Comparison of ENCODE assay signal across 17 cellular contexts in the genomic region with DNA sequence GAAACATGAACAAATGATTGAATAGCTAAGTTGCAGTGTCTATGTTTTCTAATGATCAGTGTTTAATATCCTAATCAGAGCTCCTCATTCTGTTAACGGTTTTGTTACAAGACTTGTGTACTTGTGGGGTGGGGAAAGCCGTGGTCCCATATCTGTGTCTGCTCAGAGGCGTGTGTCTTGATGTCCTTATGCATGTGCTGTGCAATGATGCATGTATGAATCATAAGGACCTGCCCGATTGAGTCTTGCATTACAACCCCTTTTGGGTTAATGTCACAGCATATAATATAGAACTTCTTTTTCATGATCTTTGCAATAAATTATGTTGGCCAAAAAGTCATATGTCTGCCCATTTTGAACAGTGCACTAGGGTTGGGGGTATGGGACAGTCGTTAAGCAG.
"Had no signal": no experiment of that assay in that cellular context is flagged by ENCODE, and none has a peak within 500 bp of the region (broad histone marks: within the 10 kb centered on the region; RNA-seq: fewer than 3 reads in every experiment).

No MANE protein-coding gene starts in this region.

- H3K27ac Mint-ChIP-seq: activated CD4-positive, alpha-beta memory T cell treated with anti-CD3 and anti-CD28 coated beads for 36 hours; mesothelial cell of epicardium; progenitor cell of endocrine pancreas; T-helper 1 cell treated with Interleukin-12 subunit alpha and Interleukin-12 subunit beta and Interleukin-4 antibody, amounts not matched to agents 30 μg/mL and 1 μg/mL, for 36 hours had no signal

- H3K27me3 ChIP-seq: sigmoid colon, spleen, upper lobe of left lung had no signal

- H3K27me3 Mint-ChIP-seq: activated CD4-positive, alpha-beta memory T cell treated with anti-CD3 and anti-CD28 coated beads for 36 hours had no signal

- H3K27ac ChIP-seq: coronary artery, sigmoid colon, spleen, upper lobe of left lung had no signal

- H3K4me3 Mint-ChIP-seq: activated CD4-positive, alpha-beta memory T cell treated with anti-CD3 and anti-CD28 coated beads for 36 hours; mesothelial cell of epicardium; natural killer cell; T-helper 1 cell treated with Interleukin-12 subunit alpha and Interleukin-12 subunit beta and Interleukin-4 antibody, amounts not matched to agents 30 μg/mL and 1 μg/mL, for 36 hours had no signal

- H3K9me3 ChIP-seq: sigmoid colon, spleen, upper lobe of left lung had no signal

- H3K9me3 Mint-ChIP-seq: activated CD4-positive, alpha-beta memory T cell treated with anti-CD3 and anti-CD28 coated beads for 36 hours; activated naive CD4-positive, alpha-beta T cell treated with anti-CD3 and anti-CD28 coated beads, Interleukin-2, amount 50 U/mL, for 72 hours; mesothelial cell of epicardium; natural killer cell; T-helper 1 cell treated with Interleukin-12 subunit alpha and Interleukin-12 subunit beta and Interleukin-4 antibody, amounts not matched to agents 30 μg/mL and 1 μg/mL, for 36 hours had no signal

- ATAC-seq: activated naive CD4-positive, alpha-beta T cell treated with anti-CD3 and anti-CD28 coated beads, Interleukin-2, amount 50 U/mL, for 72 hours; left lobe of liver; natural killer cell; stimulated activated naive CD8-positive, alpha-beta T cell treated with anti-CD3 and anti-CD28 coated beads, Interleukin-15, Interleukin-2, amounts not matched to agents 100 U/mL and 50 U/mL, for 24 hours had no signal

- H3K4me3 ChIP-seq: coronary artery, lung, sigmoid colon, spleen, upper lobe of left lung had no signal

- H3K36me3 Mint-ChIP-seq: mesothelial cell of epicardium, natural killer cell had no signal

- DNase-seq: activated CD4-positive, alpha-beta memory T cell treated with anti-CD3 and anti-CD28 coated beads for 36 hours; activated CD4-positive, alpha-beta T cell treated with anti-CD3 and anti-CD28 coated beads for 48 hours; activated T-cell treated with anti-CD3 and anti-CD28 coated beads for 4 hours; natural killer cell; retina; sigmoid colon; spleen; stimulated activated CD4-positive, alpha-beta T cell treated with anti-CD3 and anti-CD28 coated beads, Interleukin-4, amount 100 ng/mL, for 1 hour; stimulated activated naive CD8-positive, alpha-beta T cell treated with anti-CD3 and anti-CD28 coated beads, Interleukin-15, Interleukin-2, amounts not matched to agents 100 U/mL and 50 U/mL, for 24 hours; upper lobe of left lung had no signal
